Comparison of ENCODE assay signal across 10 cellular contexts in genomic region chr15:59646271-59646670, GRCh38. TPM values are rescaled to one million over a fixed set of nuclear protein-coding genes. Genes with fewer than 3 reads are reported as not detected.
"Had no signal": no experiment of that assay in that cellular context is flagged by ENCODE, and none has a peak within 500 bp of the region (broad histone marks: within the 10 kb centered on the region; RNA-seq: fewer than 3 reads in every experiment).

No MANE protein-coding gene starts in this region.

- DNase-seq: IMR-90, Karpas-422, KBM-7, KG1 had no signal

- FAIRE-seq: HepG2, HTR-8/SVneo, K562 had no signal

- ATAC-seq: HepG2, K562 had no signal

- H3K4me3 ChIP-seq: K562 had no signal

- H3K27ac ChIP-seq: HL-60, KMS-11 had no signal

- H3K4me2 ChIP-seq: KMS-11 had no signal

RNA-seq across cellular contexts. Expression of gene GCNT3, which starts 34.7 kb away (rescaled TPM):
- polyA plus RNA-seq: IgD-negative memory B cell, IMR-90 had no signal
